Comparison of ENCODE assay signal across 10 cellular contexts in genomic region chr20:48718914-48719578, GRCh38.
DNase-seq lines count a peak whose midpoint lies in the region; TF ChIP-seq lines count a peak whose summit lies in the region.
"Had no signal": no experiment of that assay in that cellular context is flagged by ENCODE, and none has a peak within 500 bp of the region (broad histone marks: within the 10 kb centered on the region; RNA-seq: fewer than 3 reads in every experiment).

No MANE protein-coding gene starts in this region.

- H3K36me3 Mint-ChIP-seq in activated CD4-positive, alpha-beta T cell treated with anti-CD3 and anti-CD28 coated beads, Interleukin-2, amount 10 ng/mL, durations not matched to agents 7 days and 5 days (ENCODE audit: low read depth) = peaks cover 64% of the 10 kb centered on the region
- H3K36me3 Mint-ChIP-seq in chondrocyte (ENCODE audit: low read depth) = peaks cover 2% of the 10 kb centered on the region

- TF ChIP-seq CTCF in chondrocyte (IDR thresholded peaks at IDR 0.05) (no peak), GM20000 (IDR thresholded peaks at IDR 0.05; ENCODE audit: extremely low read depth, missing control alignments) (no peak), lower leg skin (IDR thresholded peaks at IDR 0.05) (no peak)

- no peaks in the 10 kb centered on the region for H3K27me3 Mint-ChIP-seq in activated CD4-positive, alpha-beta T cell treated with anti-CD3 and anti-CD28 coated beads, Interleukin-2, amount 10 ng/mL, durations not matched to agents 7 days and 5 days
- H3K27me3 Mint-ChIP-seq in chondrocyte (ENCODE audit: low read depth) = no peaks in the 10 kb centered on the region
- H3K27me3 Mint-ChIP-seq: dendritic cell treated with granulocyte-macrophage colony-stimulating factor and Interleukin-4, amounts not matched to agents 40 ng/mL and 50 ng/mL, for 4 days had no signal

- peak overlapping the region; percentile 55 for H3K4me3 Mint-ChIP-seq in activated CD4-positive, alpha-beta T cell treated with anti-CD3 and anti-CD28 coated beads, Interleukin-2, amount 10 ng/mL, durations not matched to agents 7 days and 5 days
- H3K4me3 Mint-ChIP-seq in chondrocyte (ENCODE audit: unreplicated experiment) = no peak overlapping the region
- H3K4me3 Mint-ChIP-seq: dendritic cell treated with granulocyte-macrophage colony-stimulating factor and Interleukin-4, amounts not matched to agents 40 ng/mL and 50 ng/mL, for 4 days had no signal

- POLR2A ChIA-PET in activated CD4-positive, alpha-beta T cell treated with anti-CD3 and anti-CD28 coated beads, Interleukin-2, amount 10 ng/mL, durations not matched to agents 7 days and 5 days (lab: Charles Lee) = no interaction called here

- no peak for TF ChIP-seq POLR2A in lower leg skin (IDR thresholded peaks at IDR 0.05)

- no peak overlapping the region for H3K4me3 ChIP-seq in lower leg skin (ENCODE audit: low read depth, poor library complexity, severe bottlenecking)
- H3K4me3 ChIP-seq: heart left ventricle had no signal

- intact Hi-C loops in lower leg skin (cut with DNase I; ENCODE audit: low total_unique reads) = no loop called here

- peak overlapping the region; percentile 87 for H3K27ac Mint-ChIP-seq in activated CD4-positive, alpha-beta T cell treated with anti-CD3 and anti-CD28 coated beads, Interleukin-2, amount 10 ng/mL, durations not matched to agents 7 days and 5 days
- H3K27ac Mint-ChIP-seq in chondrocyte (ENCODE audit: unreplicated experiment) = no peak overlapping the region
- H3K27ac Mint-ChIP-seq: dendritic cell treated with granulocyte-macrophage colony-stimulating factor and Interleukin-4, amounts not matched to agents 40 ng/mL and 50 ng/mL, for 4 days had no signal

- CTCF ChIA-PET in activated CD4-positive, alpha-beta T cell treated with anti-CD3 and anti-CD28 coated beads, Interleukin-2, amount 10 ng/mL, durations not matched to agents 7 days and 5 days (lab: Charles Lee) = interaction anchor here (0.6 to 0.8 kb wide), 3 partner anchors 9 to 73 kb away, joined by 3 read pairs; no protein-coding TSS in a partner anchor

- DNase-seq in GM19238 (ENCODE audit: insufficient read length, low spot score) (peak; percentile 31), chondrocyte (ENCODE audit: low spot score) (peak; percentile 33), GM20000 (ENCODE audit: low spot score) (no peak), A172 (ENCODE audit: low spot score) (no peak), lower leg skin (ENCODE audit: low spot score in 2 of 2) (no peak)
- DNase-seq in activated CD4-positive, alpha-beta T cell treated with anti-CD3 and anti-CD28 coated beads, Interleukin-2, amount 10 ng/mL, durations not matched to agents 7 days and 5 days = peak; percentile 53
- DNase-seq in stimulated activated CD8-positive, alpha-beta memory T cell treated with anti-CD3 and anti-CD28 coated beads, Interleukin-7, amount 100 ng/mL, for 48 hours (ENCODE audit: extremely low read depth in 1 of 2, low read depth in 1 of 2) = peak; percentile 47 to 68
- DNase-seq: heart left ventricle, NCI-H1694 had no signal

- peaks cover 87% of the 10 kb centered on the region for H3K4me1 Mint-ChIP-seq in activated CD4-positive, alpha-beta T cell treated with anti-CD3 and anti-CD28 coated beads, Interleukin-2, amount 10 ng/mL, durations not matched to agents 7 days and 5 days
- H3K4me1 Mint-ChIP-seq in chondrocyte (ENCODE audit: low read depth) = peaks cover 41% of the 10 kb centered on the region

- no peaks in the 10 kb centered on the region for H3K9me3 Mint-ChIP-seq in activated CD4-positive, alpha-beta T cell treated with anti-CD3 and anti-CD28 coated beads, Interleukin-2, amount 10 ng/mL, durations not matched to agents 7 days and 5 days
- H3K9me3 Mint-ChIP-seq in chondrocyte (ENCODE audit: low read depth) = no peaks in the 10 kb centered on the region
- H3K9me3 Mint-ChIP-seq: dendritic cell treated with granulocyte-macrophage colony-stimulating factor and Interleukin-4, amounts not matched to agents 40 ng/mL and 50 ng/mL, for 4 days had no signal

- 83 to 85% methylated on average over 8 of the region's 8 CpGs for WGBS in lower leg skin, 2 donors

Comparison
In these comparisons a context has a peak if more than half of its experiments do, and no peak if none do; other contexts are left out.
1. DNase-seq: peak in GM19238 (single experiment), activated CD4-positive, alpha-beta T cell treated with anti-CD3 and anti-CD28 coated beads, Interleukin-2, amount 10 ng/mL, durations not matched to agents 7 days and 5 days (single experiment), chondrocyte (single experiment) and stimulated activated CD8-positive, alpha-beta memory T cell treated with anti-CD3 and anti-CD28 coated beads, Interleukin-7, amount 100 ng/mL, for 48 hours (2 of 2); none in GM20000 (single experiment), A172 (single experiment) and lower leg skin (0 of 2).